ENCODE assay signal across 21 cellular contexts in the genomic region with DNA sequence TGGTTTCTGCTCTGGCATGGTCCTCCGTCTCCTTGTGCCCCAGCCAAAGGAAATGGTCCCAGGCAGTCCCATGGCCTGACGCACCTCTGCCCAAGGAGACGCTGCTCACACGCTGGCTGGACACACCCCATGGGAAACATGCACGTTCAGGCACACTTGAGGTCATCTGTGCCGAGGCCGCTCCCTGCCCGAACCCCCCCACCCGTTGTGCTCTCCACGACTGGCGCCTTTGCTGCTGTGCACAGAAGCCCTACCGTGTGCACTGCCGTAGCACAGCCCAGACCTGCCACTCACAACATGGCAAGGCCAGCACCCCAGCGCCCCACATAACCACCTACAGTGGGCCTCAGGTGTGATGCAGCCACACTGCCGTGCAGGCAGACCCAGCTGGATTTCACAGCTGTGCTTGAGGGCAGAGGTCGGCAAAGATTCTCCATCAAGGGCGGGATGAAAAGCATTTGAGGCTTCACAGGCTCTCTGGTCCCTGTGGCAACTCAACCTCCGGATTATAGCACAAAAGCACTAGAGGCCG.
A peak's percentile ranks its signal among the peaks of the same experiment; 100 is the strongest.
DNase-seq lines count a peak whose midpoint lies in the region; FAIRE-seq and TF ChIP-seq lines count a peak whose summit lies in the region.
"Had no signal": no experiment of that assay in that cellular context is flagged by ENCODE, and none has a peak within 500 bp of the region (broad histone marks: within the 10 kb centered on the region; RNA-seq: fewer than 3 reads in every experiment).

No MANE protein-coding gene starts in this region.

- no peaks in the 10 kb centered on the region for H3K4me1 ChIP-seq in kidney (ENCODE audit: control insufficient read depth in 1 of 2, insufficient read depth in 1 of 2, low read depth in 1 of 2, low read length in 2 of 2)
- H3K4me1 ChIP-seq in mesenchymal stem cell (ENCODE audit: control insufficient read depth, insufficient read depth, low read depth, low read length): no peaks in the 10 kb centered on the region

- no peak overlapping the region for H4K91ac ChIP-seq in mesenchymal stem cell (ENCODE audit: low read length)

- H3K14ac ChIP-seq in mesenchymal stem cell (ENCODE audit: low read length in 2 of 2): no peak overlapping the region

- H2BK12ac ChIP-seq in mesenchymal stem cell (ENCODE audit: low read length in 2 of 2): no peak overlapping the region

- H2AK5ac ChIP-seq in mesenchymal stem cell (ENCODE audit: low read length, severe bottlenecking): no peak overlapping the region

- DNase-seq in activated naive CD4-positive, alpha-beta T cell treated with anti-CD3 and anti-CD28 coated beads, Interleukin-2, amount 10 ng/mL, durations not matched to agents 7 days and 5 days: peak; percentile 3
- no peak for DNase-seq in activated naive CD4-positive, alpha-beta T cell treated with anti-CD3 and anti-CD28 coated beads for 36 hours
- DNase-seq in activated CD4-positive, alpha-beta memory T cell treated with anti-CD3 and anti-CD28 coated beads, Interleukin-2, amount 10 ng/mL, durations not matched to agents 7 days and 5 days: peak; percentile 7
- peak; percentile 40 for DNase-seq in kidney
- DNase-seq in urothelium cell line (ENCODE audit: low spot score): no peak
- DNase-seq in immature natural killer cell: no peak
- no peak for DNase-seq in mesenchymal stem cell
- DNase-seq: Calu3; CD8-positive, alpha-beta memory T cell; GM23248; KG1; NCI-H1092; NCI-H1930; NCI-H510A; NCI-H748 treated with DMSO at 0.1 percent for 48 hours; SHP77 treated with DMSO at 0.1 percent for 48 hours had no signal

- H3K9ac ChIP-seq in kidney (ENCODE audit: low read length in 2 of 2): no peak overlapping the region
- H3K9ac ChIP-seq in mesenchymal stem cell (ENCODE audit: low read length): no peak overlapping the region
- H3K9ac ChIP-seq: GM23248 had no signal

- CTCF ChIA-PET in activated naive CD4-positive, alpha-beta T cell treated with anti-CD3 and anti-CD28 coated beads, Interleukin-2, amount 10 ng/mL, durations not matched to agents 7 days and 5 days (lab: Charles Lee): no interaction called here
- CTCF ChIA-PET in activated naive CD4-positive, alpha-beta T cell treated with anti-CD3 and anti-CD28 coated beads for 36 hours (lab: Charles Lee): interaction anchor here (3.1 kb wide), 1 partner anchor 966 kb away, joined by 8 read pairs; no protein-coding TSS in a partner anchor
- CTCF ChIA-PET in activated CD4-positive, alpha-beta memory T cell treated with anti-CD3 and anti-CD28 coated beads, Interleukin-2, amount 10 ng/mL, durations not matched to agents 7 days and 5 days (lab: Charles Lee): interaction anchor here (1.9 kb wide), 1 partner anchor 967 kb away, joined by 5 read pairs; no protein-coding TSS in a partner anchor

- H2AFZ ChIP-seq in mesenchymal stem cell (ENCODE audit: low read depth, low read length): no peak overlapping the region
- H2AFZ ChIP-seq: GM23248 had no signal

- no peaks in the 10 kb centered on the region for H3K36me3 ChIP-seq in kidney (ENCODE audit: control insufficient read depth in 1 of 2, insufficient read depth in 2 of 2, low read length in 2 of 2)
- no peaks in the 10 kb centered on the region for H3K36me3 ChIP-seq in mesenchymal stem cell (ENCODE audit: control insufficient read depth in 1 of 2, insufficient read depth in 2 of 2, low read depth in 1 of 2, low read length in 2 of 2)

- H3K4ac ChIP-seq in mesenchymal stem cell (ENCODE audit: low read depth in 1 of 2, low read length in 2 of 2): no peak overlapping the region

- no peaks in the 10 kb centered on the region for H3K36me3 Mint-ChIP-seq in activated naive CD4-positive, alpha-beta T cell treated with anti-CD3 and anti-CD28 coated beads, Interleukin-2, amount 10 ng/mL, durations not matched to agents 7 days and 5 days
- no peaks in the 10 kb centered on the region for H3K36me3 Mint-ChIP-seq in activated naive CD4-positive, alpha-beta T cell treated with anti-CD3 and anti-CD28 coated beads for 36 hours (ENCODE audit: low read depth)
- no peaks in the 10 kb centered on the region for H3K36me3 Mint-ChIP-seq in activated CD4-positive, alpha-beta memory T cell treated with anti-CD3 and anti-CD28 coated beads, Interleukin-2, amount 10 ng/mL, durations not matched to agents 7 days and 5 days (ENCODE audit: low read depth)
- no peaks in the 10 kb centered on the region for H3K36me3 Mint-ChIP-seq in immature natural killer cell

- 88% methylated on average over 19 of the region's 19 CpGs for WGBS in mesenchymal stem cell

- FAIRE-seq in kidney (lab: Jason Lieb, UNC) (no peak), urothelium cell line (lab: Jason Lieb, UNC) (peak; percentile 35)
- FAIRE-seq: A204.1, GM12891, HTR-8/SVneo had no signal

- H3K18ac ChIP-seq in mesenchymal stem cell (ENCODE audit: low read depth in 1 of 2, low read length in 2 of 2): no peak overlapping the region

- no peak overlapping the region for H3K4me2 ChIP-seq in mesenchymal stem cell (ENCODE audit: low read length, poor library complexity, severe bottlenecking)

- intact Hi-C loops in activated naive CD4-positive, alpha-beta T cell treated with anti-CD3 and anti-CD28 coated beads for 36 hours (cut with micrococcal nuclease): no loop called here
- intact Hi-C loops in kidney (cut with DNase I): loop anchor here (10.0 kb wide), 1 partner anchor 967 kb away; no protein-coding TSS in a partner anchor

- peaks cover 23% of the 10 kb centered on the region for H3K27me3 Mint-ChIP-seq in activated naive CD4-positive, alpha-beta T cell treated with anti-CD3 and anti-CD28 coated beads, Interleukin-2, amount 10 ng/mL, durations not matched to agents 7 days and 5 days
- peaks cover 19% of the 10 kb centered on the region for H3K27me3 Mint-ChIP-seq in activated naive CD4-positive, alpha-beta T cell treated with anti-CD3 and anti-CD28 coated beads for 36 hours (ENCODE audit: low read depth)
- peaks cover 5% of the 10 kb centered on the region for H3K27me3 Mint-ChIP-seq in activated CD4-positive, alpha-beta memory T cell treated with anti-CD3 and anti-CD28 coated beads, Interleukin-2, amount 10 ng/mL, durations not matched to agents 7 days and 5 days
- H3K27me3 Mint-ChIP-seq in immature natural killer cell (ENCODE audit: low read depth in 3 of 3): peaks cover 2 to 15% (median 3%) of the 10 kb centered on the region in 3 donors

- no peak overlapping the region for H2BK120ac ChIP-seq in mesenchymal stem cell (ENCODE audit: low read depth, low read length)

- H4K8ac ChIP-seq in mesenchymal stem cell (ENCODE audit: low read length): no peak overlapping the region

- peaks cover 10 to 44% of the 10 kb centered on the region in 2 experiments for H3K27me3 ChIP-seq in mesenchymal stem cell (ENCODE audit: control insufficient read depth in 1 of 2, insufficient read depth in 1 of 2, low read length in 2 of 2)

- no peak overlapping the region for H3K4me3 ChIP-seq in kidney (ENCODE audit: low read length in 2 of 2)
- H3K4me3 ChIP-seq in mesenchymal stem cell (ENCODE audit: insufficient read depth in 1 of 2, low read depth in 1 of 2, low read length in 2 of 2): peak overlapping the region in 1 of 2 experiments; percentile 25
- H3K4me3 ChIP-seq: GM23248 had no signal

- TF ChIP-seq CTCF in kidney (IDR thresholded peaks at IDR 0.05; ENCODE audit: borderline replicate concordance, extremely low read depth, insufficient read depth): no peak

- H2BK5ac ChIP-seq in mesenchymal stem cell (ENCODE audit: low read depth, low read length, poor library complexity, severe bottlenecking): no peak overlapping the region

- H3K27ac Mint-ChIP-seq in activated naive CD4-positive, alpha-beta T cell treated with anti-CD3 and anti-CD28 coated beads, Interleukin-2, amount 10 ng/mL, durations not matched to agents 7 days and 5 days: no peak overlapping the region
- no peak overlapping the region for H3K27ac Mint-ChIP-seq in activated naive CD4-positive, alpha-beta T cell treated with anti-CD3 and anti-CD28 coated beads for 36 hours
- H3K27ac Mint-ChIP-seq in activated CD4-positive, alpha-beta memory T cell treated with anti-CD3 and anti-CD28 coated beads, Interleukin-2, amount 10 ng/mL, durations not matched to agents 7 days and 5 days: no peak overlapping the region
- no peak overlapping the region for H3K27ac Mint-ChIP-seq in immature natural killer cell
- H3K27ac Mint-ChIP-seq: CD8-positive, alpha-beta memory T cell had no signal

- H2BK15ac ChIP-seq in mesenchymal stem cell (ENCODE audit: low read depth, poor library complexity, severe bottlenecking): no peak overlapping the region

- H3K4me3 Mint-ChIP-seq in activated naive CD4-positive, alpha-beta T cell treated with anti-CD3 and anti-CD28 coated beads, Interleukin-2, amount 10 ng/mL, durations not matched to agents 7 days and 5 days: no peak overlapping the region
- H3K4me3 Mint-ChIP-seq in activated naive CD4-positive, alpha-beta T cell treated with anti-CD3 and anti-CD28 coated beads for 36 hours: no peak overlapping the region
- H3K4me3 Mint-ChIP-seq in activated CD4-positive, alpha-beta memory T cell treated with anti-CD3 and anti-CD28 coated beads, Interleukin-2, amount 10 ng/mL, durations not matched to agents 7 days and 5 days: no peak overlapping the region
- no peak overlapping the region for H3K4me3 Mint-ChIP-seq in immature natural killer cell
- H3K4me3 Mint-ChIP-seq: CD8-positive, alpha-beta memory T cell had no signal

- H3K4me1 Mint-ChIP-seq in activated naive CD4-positive, alpha-beta T cell treated with anti-CD3 and anti-CD28 coated beads, Interleukin-2, amount 10 ng/mL, durations not matched to agents 7 days and 5 days: no peaks in the 10 kb centered on the region
- no peaks in the 10 kb centered on the region for H3K4me1 Mint-ChIP-seq in activated naive CD4-positive, alpha-beta T cell treated with anti-CD3 and anti-CD28 coated beads for 36 hours (ENCODE audit: low read depth)
- no peaks in the 10 kb centered on the region for H3K4me1 Mint-ChIP-seq in activated CD4-positive, alpha-beta memory T cell treated with anti-CD3 and anti-CD28 coated beads, Interleukin-2, amount 10 ng/mL, durations not matched to agents 7 days and 5 days
- no peaks in the 10 kb centered on the region for H3K4me1 Mint-ChIP-seq in immature natural killer cell

- H3K23ac ChIP-seq in mesenchymal stem cell (ENCODE audit: low read length in 2 of 2): no peak overlapping the region

- H3K9me3 Mint-ChIP-seq in activated naive CD4-positive, alpha-beta T cell treated with anti-CD3 and anti-CD28 coated beads, Interleukin-2, amount 10 ng/mL, durations not matched to agents 7 days and 5 days: peaks cover 7% of the 10 kb centered on the region
- H3K9me3 Mint-ChIP-seq in activated naive CD4-positive, alpha-beta T cell treated with anti-CD3 and anti-CD28 coated beads for 36 hours: peaks cover 5% of the 10 kb centered on the region
- H3K9me3 Mint-ChIP-seq in activated CD4-positive, alpha-beta memory T cell treated with anti-CD3 and anti-CD28 coated beads, Interleukin-2, amount 10 ng/mL, durations not matched to agents 7 days and 5 days: peaks cover 7% of the 10 kb centered on the region
- H3K9me3 Mint-ChIP-seq in immature natural killer cell: peaks cover 0 to 6% (median 1%) of the 10 kb centered on the region in 6 donors

- no peak overlapping the region for H3K27ac ChIP-seq in kidney (ENCODE audit: low read depth in 2 of 2, low read length in 2 of 2)
- no peak overlapping the region for H3K27ac ChIP-seq in mesenchymal stem cell (ENCODE audit: low read length, poor library complexity, severe bottlenecking)
- H3K27ac ChIP-seq: C4-2B, GM23248, RWPE1 had no signal

- H3K79me1 ChIP-seq in mesenchymal stem cell (replicated peaks; ENCODE audit: low read length, poor library complexity, severe bottlenecking): no peaks in the 10 kb centered on the region

- POLR2A ChIA-PET in activated CD4-positive, alpha-beta memory T cell treated with anti-CD3 and anti-CD28 coated beads, Interleukin-2, amount 10 ng/mL, durations not matched to agents 7 days and 5 days (lab: Charles Lee): no interaction called here

- peaks cover 2 to 5% of the 10 kb centered on the region in 2 donors for H3K9me3 ChIP-seq in kidney (ENCODE audit: control insufficient read depth in 1 of 2, low read length in 2 of 2)
- peaks cover 9% of the 10 kb centered on the region for H3K9me3 ChIP-seq in mesenchymal stem cell (ENCODE audit: control insufficient read depth, low read length)

Comparison
In these comparisons a context has a peak if more than half of its experiments do, and no peak if none do; other contexts are left out.
1. DNase-seq: peak in activated naive CD4-positive, alpha-beta T cell treated with anti-CD3 and anti-CD28 coated beads, Interleukin-2, amount 10 ng/mL, durations not matched to agents 7 days and 5 days (single experiment), activated CD4-positive, alpha-beta memory T cell treated with anti-CD3 and anti-CD28 coated beads, Interleukin-2, amount 10 ng/mL, durations not matched to agents 7 days and 5 days (single experiment) and kidney (single experiment); none in activated naive CD4-positive, alpha-beta T cell treated with anti-CD3 and anti-CD28 coated beads for 36 hours (single experiment), urothelium cell line (single experiment), immature natural killer cell (0 of 3) and mesenchymal stem cell (single experiment).